ENCODE assay signal across 25 cellular contexts in the genomic region with DNA sequence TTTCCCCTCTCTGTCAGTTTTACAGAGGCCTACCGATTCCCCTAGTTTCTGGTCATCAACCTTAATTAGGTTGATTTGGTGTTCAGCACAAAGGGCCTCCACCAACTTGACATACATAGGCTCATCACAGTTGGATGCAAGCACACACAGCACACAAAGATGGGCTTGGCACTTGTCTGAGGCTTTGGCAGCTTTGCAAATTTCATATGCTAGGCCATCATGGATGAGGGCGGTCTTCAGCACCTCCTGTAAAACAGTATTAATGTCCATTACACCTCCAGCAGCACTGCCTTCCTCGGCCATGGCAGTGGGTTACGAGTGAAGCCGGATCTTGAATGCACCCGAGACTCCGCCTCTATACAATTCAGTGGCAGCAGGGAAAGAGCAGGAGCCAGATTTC.
"Had no signal": no experiment of that assay in that cellular context is flagged by ENCODE, and none has a peak within 500 bp of the region (broad histone marks: within the 10 kb centered on the region; RNA-seq: fewer than 3 reads in every experiment).

No MANE protein-coding gene starts in this region.

- H3K27me3 Mint-ChIP-seq: activated CD8-positive, alpha-beta memory T cell treated with anti-CD3 and anti-CD28 coated beads, Interleukin-2, amount 10 ng/mL, durations not matched to agents 7 days and 5 days; activated naive CD4-positive, alpha-beta T cell treated with anti-CD3 and anti-CD28 coated beads, Interleukin-2, amount 10 ng/mL, durations not matched to agents 7 days and 5 days; dendritic cell treated with granulocyte-macrophage colony-stimulating factor and Interleukin-4, amounts not matched to agents 40 ng/mL and 50 ng/mL, for 4 days; naive thymus-derived CD8-positive, alpha-beta T cell had no signal

- H3K4me3 Mint-ChIP-seq: activated CD8-positive, alpha-beta memory T cell treated with anti-CD3 and anti-CD28 coated beads, Interleukin-2, amount 10 ng/mL, durations not matched to agents 7 days and 5 days; activated CD8-positive, alpha-beta T cell treated with anti-CD3 and anti-CD28 coated beads, Interleukin-2, amount 10 ng/mL, durations not matched to agents 7 days and 5 days; activated naive CD4-positive, alpha-beta T cell treated with anti-CD3 and anti-CD28 coated beads, Interleukin-2, amount 10 ng/mL, durations not matched to agents 7 days and 5 days; dendritic cell treated with granulocyte-macrophage colony-stimulating factor and Interleukin-4, amounts not matched to agents 40 ng/mL and 50 ng/mL, for 4 days; endodermal cell; naive thymus-derived CD8-positive, alpha-beta T cell; stimulated activated effector memory CD8-positive, alpha-beta T cell treated with anti-CD3 and anti-CD28 coated beads, Interleukin-12 subunit alpha, Interleukin-12 subunit beta, amount 100 ng/mL, for 72 hours had no signal

- ATAC-seq: activated CD8-positive, alpha-beta memory T cell treated with anti-CD3 and anti-CD28 coated beads, Interleukin-2, amount 10 ng/mL, durations not matched to agents 7 days and 5 days; activated CD8-positive, alpha-beta T cell treated with anti-CD3 and anti-CD28 coated beads, Interleukin-2, amount 10 ng/mL, durations not matched to agents 7 days and 5 days; esophagus mucosa; naive thymus-derived CD8-positive, alpha-beta T cell; pancreas; stimulated activated effector memory CD8-positive, alpha-beta T cell treated with anti-CD3 and anti-CD28 coated beads, Interleukin-12 subunit alpha, Interleukin-12 subunit beta, amount 100 ng/mL, for 72 hours had no signal

- H3K4me1 Mint-ChIP-seq: endodermal cell had no signal

- H3K27ac ChIP-seq: pancreas, prostate gland, sigmoid colon, stomach, thyroid gland, upper lobe of left lung, vagina had no signal

- H3K27me3 ChIP-seq: pancreas, sigmoid colon, stomach, thyroid gland, upper lobe of left lung, vagina had no signal

- H3K4me3 ChIP-seq: pancreas, prostate gland, sigmoid colon, stomach, thyroid gland, upper lobe of left lung, vagina had no signal

- H3K9me3 Mint-ChIP-seq: activated naive CD4-positive, alpha-beta T cell treated with anti-CD3 and anti-CD28 coated beads, Interleukin-2, amount 10 ng/mL, durations not matched to agents 7 days and 5 days; dendritic cell treated with granulocyte-macrophage colony-stimulating factor and Interleukin-4, amounts not matched to agents 40 ng/mL and 50 ng/mL, for 4 days; endodermal cell; naive thymus-derived CD8-positive, alpha-beta T cell; stimulated activated effector memory CD8-positive, alpha-beta T cell treated with anti-CD3 and anti-CD28 coated beads, Interleukin-12 subunit alpha, Interleukin-12 subunit beta, amount 100 ng/mL, for 72 hours had no signal

- H3K27ac Mint-ChIP-seq: activated CD8-positive, alpha-beta memory T cell treated with anti-CD3 and anti-CD28 coated beads, Interleukin-2, amount 10 ng/mL, durations not matched to agents 7 days and 5 days; activated CD8-positive, alpha-beta T cell treated with anti-CD3 and anti-CD28 coated beads, Interleukin-2, amount 10 ng/mL, durations not matched to agents 7 days and 5 days; dendritic cell treated with granulocyte-macrophage colony-stimulating factor and Interleukin-4, amounts not matched to agents 40 ng/mL and 50 ng/mL, for 4 days; endodermal cell; stimulated activated effector memory CD8-positive, alpha-beta T cell treated with anti-CD3 and anti-CD28 coated beads, Interleukin-12 subunit alpha, Interleukin-12 subunit beta, amount 100 ng/mL, for 72 hours had no signal

- H3K4me1 ChIP-seq: pancreas, prostate gland, sigmoid colon, thyroid gland had no signal

- DNase-seq: activated CD4-positive, alpha-beta T cell treated with anti-CD3 and anti-CD28 coated beads, Interleukin-2, amount 50 U/mL, for 1 hour; activated CD8-positive, alpha-beta memory T cell treated with anti-CD3 and anti-CD28 coated beads, Interleukin-2, amount 10 ng/mL, durations not matched to agents 7 days and 5 days; activated CD8-positive, alpha-beta T cell treated with anti-CD3 and anti-CD28 coated beads, Interleukin-2, amount 10 ng/mL, durations not matched to agents 7 days and 5 days; activated effector memory CD4-positive, alpha-beta T cell treated with Interleukin-2 at 50 U/mL for 16 hours; activated naive CD4-positive, alpha-beta T cell treated with anti-CD3 and anti-CD28 coated beads, Interleukin-2, amount 10 ng/mL, durations not matched to agents 7 days and 5 days; amygdala; endodermal cell; foreskin fibroblast; head of caudate nucleus; hypothalamus; midbrain; naive thymus-derived CD8-positive, alpha-beta T cell; pancreas; retina; sigmoid colon; small intestine; stimulated activated CD4-positive, alpha-beta T cell treated with anti-CD3 and anti-CD28 coated beads, Interleukin-4, amount 100 ng/mL, for 24 hours; stomach; thyroid gland; upper lobe of left lung had no signal
